20 cellular contexts compared by ENCODE assay signal in genomic region chr7:71255537-71256178, GRCh38.
DNase-seq lines count a peak whose midpoint lies in the region; ATAC-seq and TF ChIP-seq lines count a peak whose summit lies in the region.
"Had no signal": no experiment of that assay in that cellular context is flagged by ENCODE, and none has a peak within 500 bp of the region (broad histone marks: within the 10 kb centered on the region; RNA-seq: fewer than 3 reads in every experiment).

No MANE protein-coding gene starts in this region.

- DNase-seq in ELF-1 (ENCODE audit: low read depth, low spot score) = peak; percentile 72
- no peak for DNase-seq in endodermal cell
- DNase-seq in activated CD4-positive, alpha-beta T cell treated with anti-CD3 and anti-CD28 coated beads, Interleukin-2, amount 10 ng/mL, durations not matched to agents 24 days and 14 days = no peak
- DNase-seq in NCI-H1930 (lab: John Stamatoyannopoulos, UW) = no peak
- no peak for DNase-seq in NCI-H187 (lab: John Stamatoyannopoulos, UW)
- DNase-seq: CD4-positive, alpha-beta memory T cell; DMS153; DMS79; GF-D8; HFFc6; KG1 had no signal

- H3K36me3 Mint-ChIP-seq in endodermal cell (ENCODE audit: low read depth) = peaks cover 53% of the 10 kb centered on the region
- H3K36me3 Mint-ChIP-seq in activated CD4-positive, alpha-beta T cell treated with anti-CD3 and anti-CD28 coated beads, Interleukin-2, amount 10 ng/mL, durations not matched to agents 24 days and 14 days (ENCODE audit: low read depth) = no peaks in the 10 kb centered on the region
- H3K36me3 Mint-ChIP-seq: CD14-positive monocyte; CD4-positive, alpha-beta memory T cell had no signal

- H3K27ac ChIP-seq in HUES6 (ENCODE audit: low read depth, low read length) = peak overlapping the region; percentile 68; the same call in 1 of the 2 replicates
- H3K27ac ChIP-seq in endodermal cell (ENCODE audit: low read depth, low read length) = no peak overlapping the region
- H3K27ac ChIP-seq in iPS-20b (ENCODE audit: low read length) = peak overlapping the region; percentile 7
- H3K27ac ChIP-seq: 22Rv1, A549, BLaER1, HL-60 had no signal

- TF ChIP-seq CTCF in endodermal cell (conservative IDR thresholded peaks at IDR 0.05) = no peak

- peaks cover 5% of the 10 kb centered on the region; the same call in 1 of the 2 replicates for H3K4me1 ChIP-seq in HUES6 (ENCODE audit: control insufficient read depth, insufficient read depth, low read length)
- no peaks in the 10 kb centered on the region for H3K4me1 ChIP-seq in endodermal cell (ENCODE audit: control insufficient read depth, insufficient read depth, low read length)
- peaks cover 13% of the 10 kb centered on the region; the same call in 1 of the 2 replicates for H3K4me1 ChIP-seq in iPS-20b (ENCODE audit: insufficient read depth, low read length)
- H3K4me1 ChIP-seq: A549, BLaER1 had no signal

- H3K9me3 ChIP-seq in HUES6 (ENCODE audit: control insufficient read depth, insufficient read depth, low read depth, low read length) (peaks cover 38% of the 10 kb centered on the region), endodermal cell (ENCODE audit: control insufficient read depth, low read length) (peaks cover 41% of the 10 kb centered on the region), iPS-20b (ENCODE audit: insufficient read depth, low read depth, low read length) (peaks cover 10% of the 10 kb centered on the region; the same call in 1 of the 2 replicates)

- no peaks in the 10 kb centered on the region for H3K27me3 ChIP-seq in HUES6 (ENCODE audit: control insufficient read depth, insufficient read depth, low read length)
- no peaks in the 10 kb centered on the region for H3K27me3 ChIP-seq in endodermal cell (ENCODE audit: control insufficient read depth, insufficient read depth, low read length, poor library complexity, severe bottlenecking)
- no peaks in the 10 kb centered on the region for H3K27me3 ChIP-seq in iPS-20b (ENCODE audit: insufficient read depth, low read length)
- H3K27me3 ChIP-seq: BLaER1 had no signal

- H3K4me3 Mint-ChIP-seq in endodermal cell = no peak overlapping the region
- no peak overlapping the region for H3K4me3 Mint-ChIP-seq in activated CD4-positive, alpha-beta T cell treated with anti-CD3 and anti-CD28 coated beads, Interleukin-2, amount 10 ng/mL, durations not matched to agents 24 days and 14 days
- H3K4me3 Mint-ChIP-seq: CD14-positive monocyte; CD4-positive, alpha-beta memory T cell; HFFc6 had no signal

- H3K4me3 ChIP-seq in HUES6 (ENCODE audit: low read depth, low read length) (no peak overlapping the region; the same call in 1 of the 2 replicates), endodermal cell (ENCODE audit: low read length) (peak overlapping the region; percentile 61), iPS-20b (ENCODE audit: low read length) (peak overlapping the region; percentile 11; the same call in 1 of the 2 replicates)
- H3K4me3 ChIP-seq: A549, BLaER1 had no signal

- H3K27ac Mint-ChIP-seq in endodermal cell = peak overlapping the region; percentile 26
- H3K27ac Mint-ChIP-seq in activated CD4-positive, alpha-beta T cell treated with anti-CD3 and anti-CD28 coated beads, Interleukin-2, amount 10 ng/mL, durations not matched to agents 24 days and 14 days = no peak overlapping the region
- H3K27ac Mint-ChIP-seq: CD14-positive monocyte; CD4-positive, alpha-beta memory T cell; HFFc6 had no signal

- no peak for ATAC-seq in HG03571 (IDR thresholded peaks at IDR 0.05; ENCODE audit: unreplicated experiment)
- ATAC-seq: A549, HCT116 had no signal

- H3K9ac ChIP-seq in HUES6 (ENCODE audit: low read length) (no peak overlapping the region), endodermal cell (ENCODE audit: extremely low read depth, low read length, poor library complexity, severe bottlenecking) (no peak overlapping the region), iPS-20b (ENCODE audit: low read depth, low read length) (peak overlapping the region; percentile 52; the same call in 1 of the 2 replicates)
- H3K9ac ChIP-seq: BLaER1 had no signal

- peaks cover 10% of the 10 kb centered on the region for H3K36me3 ChIP-seq in HUES6 (ENCODE audit: control insufficient read depth, insufficient read depth, low read length)
- H3K36me3 ChIP-seq in endodermal cell (ENCODE audit: control insufficient read depth, insufficient read depth, low read length) = peaks cover 56% of the 10 kb centered on the region
- H3K36me3 ChIP-seq in iPS-20b (ENCODE audit: insufficient read depth, low read depth, low read length) = peaks cover 19% of the 10 kb centered on the region; the same call in 1 of the 2 replicates
- H3K36me3 ChIP-seq: BLaER1 had no signal

- 89 to 95% methylated on average over 1 to 4 of the region's 4 CpGs for WGBS in endodermal cell (ENCODE audit: insufficient coverage in 1 of 2, insufficient read length in 1 of 2), 2 experiments

- H3K27me3 Mint-ChIP-seq in endodermal cell (ENCODE audit: insufficient read depth) = no peaks in the 10 kb centered on the region
- no peaks in the 10 kb centered on the region for H3K27me3 Mint-ChIP-seq in activated CD4-positive, alpha-beta T cell treated with anti-CD3 and anti-CD28 coated beads, Interleukin-2, amount 10 ng/mL, durations not matched to agents 24 days and 14 days
- H3K27me3 Mint-ChIP-seq: CD4-positive, alpha-beta memory T cell had no signal

- intact Hi-C loops in activated CD4-positive, alpha-beta T cell treated with anti-CD3 and anti-CD28 coated beads, Interleukin-2, amount 10 ng/mL, durations not matched to agents 24 days and 14 days (cut with micrococcal nuclease) = no loop called here

- peaks cover 39% of the 10 kb centered on the region for H3K9me3 Mint-ChIP-seq in endodermal cell
- peaks cover 13% of the 10 kb centered on the region for H3K9me3 Mint-ChIP-seq in activated CD4-positive, alpha-beta T cell treated with anti-CD3 and anti-CD28 coated beads, Interleukin-2, amount 10 ng/mL, durations not matched to agents 24 days and 14 days

- H3K4me1 Mint-ChIP-seq in endodermal cell = no peaks in the 10 kb centered on the region
- no peaks in the 10 kb centered on the region for H3K4me1 Mint-ChIP-seq in activated CD4-positive, alpha-beta T cell treated with anti-CD3 and anti-CD28 coated beads, Interleukin-2, amount 10 ng/mL, durations not matched to agents 24 days and 14 days
- H3K4me1 Mint-ChIP-seq: CD14-positive monocyte; CD4-positive, alpha-beta memory T cell had no signal
